26 cellular contexts compared by ENCODE assay signal in the genomic region with DNA sequence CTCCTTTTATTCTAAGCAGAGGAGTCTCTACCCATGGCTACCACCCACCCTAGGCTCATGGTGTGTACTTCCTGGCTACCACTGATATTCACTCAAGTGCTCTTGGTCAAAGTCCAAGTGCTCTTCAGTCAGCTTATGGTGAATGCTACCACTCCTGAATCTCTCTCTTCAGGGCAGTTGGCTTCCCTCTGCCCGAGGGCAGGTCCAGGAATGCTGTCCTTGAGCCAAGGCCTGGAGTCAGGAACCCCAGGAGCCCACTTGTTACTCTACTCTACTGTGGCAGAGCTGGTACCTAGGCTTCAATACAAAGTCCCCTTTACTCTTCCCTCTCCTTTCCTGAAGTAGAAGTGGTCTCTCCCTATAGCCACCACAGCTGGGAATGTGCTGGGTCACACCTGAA.
"Had no signal": no experiment of that assay in that cellular context is flagged by ENCODE, and none has a peak within 500 bp of the region (broad histone marks: within the 10 kb centered on the region; RNA-seq: fewer than 3 reads in every experiment).

No MANE protein-coding gene starts in this region.

- FAIRE-seq: pancreas had no signal

- DNase-seq: heart right ventricle; islet precursor cell; lower lobe of right lung; mammary epithelial cell; mesenchymal stem cell; naive B cell; nucleus accumbens; pancreas; posterior cingulate gyrus; retina; right cardiac atrium; stimulated activated CD4-positive, alpha-beta T cell treated with anti-CD3 and anti-CD28 coated beads, Interleukin-12 subunit alpha, Interleukin-12 subunit beta, amount 100 ng/mL, for 4 hours; stimulated activated CD4-positive, alpha-beta T cell treated with anti-CD3 and anti-CD28 coated beads, Interleukin-15, amount 100 ng/mL, for 24 hours; stimulated activated CD4-positive, alpha-beta T cell treated with anti-CD3 and anti-CD28 coated beads, Interleukin-2, amount 100 ng/mL, for 24 hours; stimulated activated CD4-positive, alpha-beta T cell treated with anti-CD3 and anti-CD28 coated beads, Interleukin-4, amount 100 ng/mL, for 1 hour; stimulated activated naive B cell treated with anti-CD40 and anti-IgM and Interleukin-4, amounts not matched to agents 10 μg/mL and 1 μg/mL and 100 μg/mL, for 72 hours; uterus had no signal

- ATAC-seq: heart right ventricle; left lobe of liver; natural killer cell treated with Interleukin-12 subunit alpha and Interleukin-12 subunit beta and Interleukin-15 and Interleukin-18, amount 100 ng/mL, for 72 hours; pancreas; right cardiac atrium; sciatic nerve; stimulated activated naive B cell treated with anti-CD40 and anti-IgM and Interleukin-4, amounts not matched to agents 10 μg/mL and 1 μg/mL and 100 μg/mL, for 72 hours had no signal

- H3K4me1 ChIP-seq: heart right ventricle, lower lobe of right lung, pancreas, prostate gland, tibial nerve, uterus had no signal

- H3K27ac ChIP-seq: heart right ventricle, hepatocyte, lower lobe of right lung, pancreas, prostate gland, skin epidermis, suprapubic skin, thoracic aorta, tibial nerve, uterus had no signal

- H2AFZ ChIP-seq: hepatocyte had no signal

- H3K4me2 ChIP-seq: hepatocyte had no signal

- H3K27me3 ChIP-seq: heart right ventricle, hepatocyte, pancreas, suprapubic skin, tibial nerve, uterus had no signal

- H3K4me3 ChIP-seq: heart right ventricle, hepatocyte, lower lobe of right lung, pancreas, prostate gland, skin epidermis, suprapubic skin, thoracic aorta, tibial nerve, uterus had no signal

- H3K9me3 ChIP-seq: pancreas, prostate gland, uterus had no signal

- H3K36me3 ChIP-seq: heart right ventricle, lower lobe of right lung, pancreas, prostate gland, suprapubic skin, thoracic aorta, tibial nerve, uterus had no signal
